ENCODE assay signal across 8 cellular contexts in the genomic region with DNA sequence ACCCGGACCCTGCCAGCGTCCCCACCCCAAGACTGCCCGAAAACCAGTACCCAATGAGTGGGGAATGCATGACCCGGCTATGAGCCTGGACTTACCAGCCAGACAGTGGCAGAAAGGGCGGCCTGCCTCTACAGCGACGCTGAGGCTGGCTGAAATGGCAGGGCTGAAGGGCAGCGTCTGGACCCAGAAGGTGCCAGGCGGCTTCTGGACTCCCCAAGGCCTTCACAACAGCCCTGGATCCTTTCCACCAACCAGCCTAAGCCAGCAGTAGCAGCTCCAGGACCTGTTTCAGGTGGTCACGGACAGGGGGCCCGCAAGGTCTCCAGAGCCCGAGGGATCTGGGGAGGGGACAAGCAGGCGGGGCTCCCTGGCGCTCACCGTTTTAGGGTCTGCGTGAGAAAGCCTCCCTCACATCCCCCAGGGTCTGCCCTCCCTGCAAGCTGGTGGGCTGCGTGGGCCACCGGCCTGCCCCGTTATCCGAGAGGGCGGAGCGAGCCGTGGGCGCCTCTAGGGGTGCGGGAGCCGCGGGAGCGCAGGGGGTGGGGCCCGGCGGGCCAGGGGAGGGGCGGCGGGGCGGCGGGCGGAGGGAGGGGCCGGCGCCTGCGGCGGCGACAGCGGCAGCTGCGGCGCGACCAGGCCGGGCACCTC. TPM values are rescaled to one million over a fixed set of nuclear protein-coding genes. Genes with fewer than 3 reads are reported as not detected.
A peak's percentile ranks its signal among the peaks of the same experiment; 100 is the strongest.
DNase-seq lines count a peak whose midpoint lies in the region; ATAC-seq and TF ChIP-seq lines count a peak whose summit lies in the region.

A gene with protein sequence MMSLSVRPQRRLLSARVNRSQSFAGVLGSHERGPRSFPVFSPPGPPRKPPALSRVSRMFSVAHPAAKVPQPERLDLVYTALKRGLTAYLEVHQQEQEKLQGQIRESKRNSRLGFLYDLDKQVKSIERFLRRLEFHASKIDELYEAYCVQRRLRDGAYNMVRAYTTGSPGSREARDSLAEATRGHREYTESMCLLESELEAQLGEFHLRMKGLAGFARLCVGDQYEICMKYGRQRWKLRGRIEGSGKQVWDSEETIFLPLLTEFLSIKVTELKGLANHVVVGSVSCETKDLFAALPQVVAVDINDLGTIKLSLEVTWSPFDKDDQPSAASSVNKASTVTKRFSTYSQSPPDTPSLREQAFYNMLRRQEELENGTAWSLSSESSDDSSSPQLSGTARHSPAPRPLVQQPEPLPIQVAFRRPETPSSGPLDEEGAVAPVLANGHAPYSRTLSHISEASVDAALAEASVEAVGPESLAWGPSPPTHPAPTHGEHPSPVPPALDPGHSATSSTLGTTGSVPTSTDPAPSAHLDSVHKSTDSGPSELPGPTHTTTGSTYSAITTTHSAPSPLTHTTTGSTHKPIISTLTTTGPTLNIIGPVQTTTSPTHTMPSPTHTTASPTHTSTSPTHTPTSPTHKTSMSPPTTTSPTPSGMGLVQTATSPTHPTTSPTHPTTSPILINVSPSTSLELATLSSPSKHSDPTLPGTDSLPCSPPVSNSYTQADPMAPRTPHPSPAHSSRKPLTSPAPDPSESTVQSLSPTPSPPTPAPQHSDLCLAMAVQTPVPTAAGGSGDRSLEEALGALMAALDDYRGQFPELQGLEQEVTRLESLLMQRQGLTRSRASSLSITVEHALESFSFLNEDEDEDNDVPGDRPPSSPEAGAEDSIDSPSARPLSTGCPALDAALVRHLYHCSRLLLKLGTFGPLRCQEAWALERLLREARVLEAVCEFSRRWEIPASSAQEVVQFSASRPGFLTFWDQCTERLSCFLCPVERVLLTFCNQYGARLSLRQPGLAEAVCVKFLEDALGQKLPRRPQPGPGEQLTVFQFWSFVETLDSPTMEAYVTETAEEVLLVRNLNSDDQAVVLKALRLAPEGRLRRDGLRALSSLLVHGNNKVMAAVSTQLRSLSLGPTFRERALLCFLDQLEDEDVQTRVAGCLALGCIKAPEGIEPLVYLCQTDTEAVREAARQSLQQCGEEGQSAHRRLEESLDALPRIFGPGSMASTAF (plus strand): TSS at position 608 of the 648 bp plus-strand sequence. CDS start 9,618 bp downstream, outside the sequence.

- intact Hi-C loops in activated B cell treated with CpG ODN at 0.5 μM for 24 hours (cut with micrococcal nuclease) = loop anchor here (10.0 kb wide), 1 partner anchor 466 kb away; the partner anchor contains the start of gene DPEP2

- H3K36me3 ChIP-seq in duodenal mucosa (ENCODE audit: control insufficient read depth in 1 of 2, insufficient read depth in 2 of 2, low read length in 2 of 2) = no peaks in the 10 kb centered on the region
- no peaks in the 10 kb centered on the region for H3K36me3 ChIP-seq in liver (ENCODE audit: control insufficient read depth in 4 of 4, insufficient read depth in 3 of 4, low read depth in 1 of 4, low read length in 3 of 4)

- ATAC-seq in HG03175 (IDR thresholded peaks at IDR 0.05; ENCODE audit: unreplicated experiment) (peak; percentile 30), activated B cell treated with CpG ODN at 0.5 μM for 24 hours (ENCODE audit: low read depth) (peak; percentile 33), HG03457 (IDR thresholded peaks at IDR 0.05; ENCODE audit: unreplicated experiment) (no peak), HG03439 (IDR thresholded peaks at IDR 0.05; ENCODE audit: unreplicated experiment) (no peak)

- H3K9ac ChIP-seq in duodenal mucosa (ENCODE audit: low read depth in 1 of 2, low read length in 2 of 2) (peak within 1 kb of the TSS; percentile 61 to 68), liver (ENCODE audit: low read depth in 1 of 2, low read length in 2 of 2) (peak within 1 kb of the TSS; percentile 61 to 64)

- H3K36me3 Mint-ChIP-seq in activated B cell treated with CpG ODN at 0.5 μM for 24 hours (ENCODE audit: low read depth) = peaks cover 12% of the 10 kb centered on the region

- H3K4me3 ChIP-seq in duodenal mucosa (ENCODE audit: low read depth in 1 of 2, low read length in 2 of 2) (peak within 1 kb of the TSS; percentile 73 to 74), liver (ENCODE audit: low read depth in 1 of 3, low read length in 3 of 3) (peak within 1 kb of the TSS; percentile 69 to 83 (median 71))

- no peak for TF ChIP-seq RAD21 in liver (IDR thresholded peaks at IDR 0.05)

- no peaks in the 10 kb centered on the region for H3K9me3 Mint-ChIP-seq in activated B cell treated with CpG ODN at 0.5 μM for 24 hours

- peak within 1 kb of the TSS; percentile 90 for H3K4me3 Mint-ChIP-seq in activated B cell treated with CpG ODN at 0.5 μM for 24 hours

- POLR2A ChIA-PET in activated B cell treated with CpG ODN at 0.5 μM for 24 hours (lab: Charles Lee) = interaction anchor here (0.5 to 6.0 kb wide), 11 partner anchors 9 to 696 kb away, joined by 3 to 79 read pairs (median 6); partner anchors contain the start of genes ACD and CTCF

- CTCF ChIA-PET in activated B cell treated with CpG ODN at 0.5 μM for 24 hours (lab: Charles Lee) = interaction anchor here (1.5 to 4.9 kb wide), 5 partner anchors 7 to 47 kb away, joined by 5 to 50 read pairs (median 7); no protein-coding TSS in a partner anchor

- H3K4me1 Mint-ChIP-seq in activated B cell treated with CpG ODN at 0.5 μM for 24 hours = peaks cover 54% of the 10 kb centered on the region

- WGBS in liver = 9% methylated on average over 45 of the region's 45 CpGs

- H3K4me1 ChIP-seq in duodenal mucosa (ENCODE audit: control insufficient read depth in 1 of 2, insufficient read depth in 2 of 2, low read length in 2 of 2) = peaks cover 16 to 31% of the 10 kb centered on the region in 2 donors
- H3K4me1 ChIP-seq in liver (ENCODE audit: control insufficient read depth in 4 of 4, insufficient read depth in 4 of 4, low read length in 3 of 4) = peaks cover 10 to 53% (median 43%) of the 10 kb centered on the region in 4 donors

- H3K27ac ChIP-seq in duodenal mucosa (ENCODE audit: low read depth, low read length) (peak within 1 kb of the TSS; percentile 71), liver (ENCODE audit: low read depth in 1 of 2, low read length in 2 of 2) (peak within 1 kb of the TSS; percentile 80 to 87)

- no peak for TF ChIP-seq CTCF in activated B cell treated with CpG ODN at 0.5 μM for 24 hours (IDR thresholded peaks at IDR 0.05)
- TF ChIP-seq CTCF in liver (IDR thresholded peaks at IDR 0.05; ENCODE audit: low read depth, low read length, missing input control) = no peak

- peaks cover 10 to 14% of the 10 kb centered on the region in 2 donors for H3K27me3 ChIP-seq in duodenal mucosa (ENCODE audit: control insufficient read depth in 1 of 2, insufficient read depth in 2 of 2, low read length in 2 of 2)
- H3K27me3 ChIP-seq in liver (ENCODE audit: control insufficient read depth in 4 of 4, insufficient read depth in 4 of 4, low read length in 3 of 4) = no peaks in the 10 kb centered on the region

- peak within 1 kb of the TSS; percentile 95 for H3K27ac Mint-ChIP-seq in activated B cell treated with CpG ODN at 0.5 μM for 24 hours

- no peaks in the 10 kb centered on the region for H3K27me3 Mint-ChIP-seq in activated B cell treated with CpG ODN at 0.5 μM for 24 hours

- no peaks in the 10 kb centered on the region for H3K9me3 ChIP-seq in duodenal mucosa (ENCODE audit: control insufficient read depth in 1 of 2, low read length in 2 of 2)
- H3K9me3 ChIP-seq in liver (ENCODE audit: control insufficient read depth in 4 of 4, low read length in 3 of 4) = no peaks in the 10 kb centered on the region

- DNase-seq in D341Med (ENCODE audit: low spot score) (peak; percentile 94), activated B cell treated with CpG ODN at 0.5 μM for 24 hours (no peak)
- peak; percentile 21 for DNase-seq in stimulated activated CD8-positive, alpha-beta memory T cell treated with anti-CD3 and anti-CD28 coated beads, Interleukin-4, amount 100 ng/mL, for 24 hours (ENCODE audit: low read depth)

TF ChIP-seq in liver, 16 proteins besides CTCF, POLR2A, EP300 and RAD21:
- peak; percentile 16 for TF ChIP-seq SP1 (IDR thresholded peaks at IDR 0.05)
- peak in 1 of 2 donors; percentile 9 for TF ChIP-seq HNF4A (conservative IDR thresholded peaks at IDR 0.05)
- TF ChIP-seq EGR1 (IDR thresholded peaks at IDR 0.05; ENCODE audit: low read depth in 2 of 2) = no peak
- TF ChIP-seq ZBTB33 (IDR thresholded peaks at IDR 0.05) = no peak
- TF ChIP-seq YY1 (IDR thresholded peaks at IDR 0.05) = no peak

RNA-seq across cellular contexts. Expression of the gene that starts here (rescaled TPM):
- total RNA-seq in activated B cell treated with CpG ODN at 0.5 μM for 24 hours = 136 and 159 TPM in 2 replicates
- total RNA-seq in liver = 10 to 100 TPM; 16.8 to 25.2 TPM
- polyA plus RNA-seq in liver = 10 to 100 TPM in 1 of 2 donors, 1 to 10 TPM in 1; 7.6 to 13.8 TPM

Comparison
In these comparisons a context has a peak if more than half of its experiments do, and no peak if none do; other contexts are left out.
1. ATAC-seq: peak in HG03175 (single experiment) and activated B cell treated with CpG ODN at 0.5 μM for 24 hours (single experiment); none in HG03457 (single experiment) and HG03439 (single experiment).